Comparison of ENCODE assay signal across 8 cellular contexts in the genomic region with DNA sequence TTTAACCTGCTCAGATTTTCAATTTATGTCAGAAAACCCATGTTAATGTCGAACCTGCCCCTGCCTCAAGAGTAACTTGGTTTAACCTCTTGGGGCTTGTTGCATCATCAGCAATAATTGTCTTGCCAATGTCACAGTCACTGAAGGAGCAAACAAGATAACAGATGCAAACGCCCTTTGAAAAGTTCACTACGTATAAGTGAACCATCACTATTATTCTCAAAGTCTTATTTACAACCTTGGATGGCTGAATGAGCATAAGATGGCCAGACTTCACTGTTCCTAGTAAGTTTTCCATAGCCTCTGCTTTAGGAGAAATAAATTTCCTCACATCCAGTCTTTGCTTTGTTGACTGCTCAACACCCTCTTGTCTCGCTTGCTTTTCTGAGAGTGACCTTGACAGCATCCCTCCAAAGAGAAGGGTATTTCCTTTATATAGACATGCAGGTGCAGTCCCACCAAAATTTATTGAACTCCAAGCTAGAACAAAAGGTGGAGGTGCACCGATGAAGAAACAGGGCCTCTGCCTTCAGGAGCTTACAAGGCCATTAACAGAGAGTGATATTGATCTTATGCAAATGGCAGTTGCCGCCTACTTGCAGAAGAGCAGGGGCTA. TPM values are rescaled to one million over a fixed set of nuclear protein-coding genes. Genes with fewer than 3 reads are reported as not detected.
DNase-seq lines count a peak whose midpoint lies in the region; ATAC-seq and TF ChIP-seq lines count a peak whose summit lies in the region.

No MANE protein-coding gene starts in this region.

- peaks cover 2% of the 10 kb centered on the region for H3K79me1 ChIP-seq in mesenchymal stem cell (replicated peaks; ENCODE audit: low read length, poor library complexity, severe bottlenecking)

- H3K27ac ChIP-seq in body of pancreas, result peak overlapping the region; percentile 18 to 92 (median 86)
- peak overlapping the region; percentile 86 for H3K27ac ChIP-seq in mesenchymal stem cell (ENCODE audit: low read length, poor library complexity, severe bottlenecking)

- H2AFZ ChIP-seq in mesenchymal stem cell (ENCODE audit: low read depth, low read length), result peak overlapping the region; percentile 51

- no peak for DNase-seq in stimulated activated naive CD8-positive, alpha-beta T cell treated with anti-CD3 and anti-CD28 coated beads, Interleukin-15, Interleukin-2, amounts not matched to agents 100 U/mL and 50 U/mL, for 24 hours
- DNase-seq in body of pancreas (no peak), mesenchymal stem cell (no peak), GM19240 (ENCODE audit: insufficient read length, low spot score) (no peak), GDM1 (lab: John Stamatoyannopoulos, UW) (no peak), SHP77 treated with DMSO at 0.1 percent for 48 hours (lab: John Stamatoyannopoulos, UW) (no peak)

- peak overlapping the region; percentile 75 for H3K4me2 ChIP-seq in mesenchymal stem cell (ENCODE audit: low read length, poor library complexity, severe bottlenecking)

- no peak overlapping the region for H2AK5ac ChIP-seq in mesenchymal stem cell (ENCODE audit: low read length, severe bottlenecking)

- WGBS in body of pancreas, 2 donors, result 15 to 17% methylated on average over 6 of the region's 6 CpGs
- 56% methylated on average over 6 of the region's 6 CpGs for WGBS in mesenchymal stem cell

- no peak for ATAC-seq in stimulated activated naive CD8-positive, alpha-beta T cell treated with anti-CD3 and anti-CD28 coated beads, Interleukin-15, Interleukin-2, amounts not matched to agents 100 U/mL and 50 U/mL, for 24 hours
- no peak for ATAC-seq in body of pancreas
- no peak for ATAC-seq in HG03442 (IDR thresholded peaks at IDR 0.05; ENCODE audit: unreplicated experiment)

- H3K4me1 ChIP-seq in body of pancreas (peaks cover 37% of the 10 kb centered on the region), mesenchymal stem cell (ENCODE audit: control insufficient read depth, insufficient read depth, low read depth, low read length) (peaks cover 2% of the 10 kb centered on the region)

- no peak overlapping the region for H4K91ac ChIP-seq in mesenchymal stem cell (ENCODE audit: low read length)

- no peak for TF ChIP-seq POLR2A in body of pancreas (IDR thresholded peaks at IDR 0.05)

- peak overlapping the region; percentile 98 for H3K9ac ChIP-seq in mesenchymal stem cell (ENCODE audit: low read length)

- no peaks in the 10 kb centered on the region for H3K27me3 Mint-ChIP-seq in stimulated activated naive CD8-positive, alpha-beta T cell treated with anti-CD3 and anti-CD28 coated beads, Interleukin-15, Interleukin-2, amounts not matched to agents 100 ng/mL and 50 ng/mL, for 24 hours

- H4K8ac ChIP-seq in mesenchymal stem cell (ENCODE audit: low read length), result no peak overlapping the region

- no peaks in the 10 kb centered on the region for H3K9me3 ChIP-seq in body of pancreas
- H3K9me3 ChIP-seq in mesenchymal stem cell (ENCODE audit: control insufficient read depth, low read length), result no peaks in the 10 kb centered on the region

- H3K4me1 Mint-ChIP-seq in stimulated activated naive CD8-positive, alpha-beta T cell treated with anti-CD3 and anti-CD28 coated beads, Interleukin-15, Interleukin-2, amounts not matched to agents 100 ng/mL and 50 ng/mL, for 24 hours (ENCODE audit: low read depth), result peaks cover 30% of the 10 kb centered on the region

- no peaks in the 10 kb centered on the region for H3K36me3 ChIP-seq in body of pancreas (replicated peaks in 1 of 2; ENCODE audit: insufficient read depth in 1 of 2, low read depth in 2 of 2)
- no peaks in the 10 kb centered on the region for H3K36me3 ChIP-seq in mesenchymal stem cell (ENCODE audit: control insufficient read depth in 1 of 2, insufficient read depth in 2 of 2, low read depth in 1 of 2, low read length in 2 of 2)

- no peak overlapping the region for H3K14ac ChIP-seq in mesenchymal stem cell (ENCODE audit: low read length in 2 of 2)

- H3K9me3 Mint-ChIP-seq in stimulated activated naive CD8-positive, alpha-beta T cell treated with anti-CD3 and anti-CD28 coated beads, Interleukin-15, Interleukin-2, amounts not matched to agents 100 ng/mL and 50 ng/mL, for 24 hours, result no peaks in the 10 kb centered on the region

- peak overlapping the region; percentile 98 for H3K4me3 Mint-ChIP-seq in stimulated activated naive CD8-positive, alpha-beta T cell treated with anti-CD3 and anti-CD28 coated beads, Interleukin-15, Interleukin-2, amounts not matched to agents 100 ng/mL and 50 ng/mL, for 24 hours

- no peak overlapping the region for H2BK120ac ChIP-seq in mesenchymal stem cell (ENCODE audit: low read depth, low read length)

- no peak overlapping the region for H3K23ac ChIP-seq in mesenchymal stem cell (ENCODE audit: low read length in 2 of 2)

- intact Hi-C loops in body of pancreas (cut with DNase I), result no loop called here

- H3K4ac ChIP-seq in mesenchymal stem cell (ENCODE audit: low read depth in 1 of 2, low read length in 2 of 2), result peak overlapping the region in 1 of 2 experiments; percentile 61

- H3K36me3 Mint-ChIP-seq in stimulated activated naive CD8-positive, alpha-beta T cell treated with anti-CD3 and anti-CD28 coated beads, Interleukin-15, Interleukin-2, amounts not matched to agents 100 ng/mL and 50 ng/mL, for 24 hours (ENCODE audit: low read depth), result no peaks in the 10 kb centered on the region

- no peak overlapping the region for H2BK15ac ChIP-seq in mesenchymal stem cell (ENCODE audit: low read depth, poor library complexity, severe bottlenecking)

- peak overlapping the region in 1 of 2 experiments; percentile 8 for H3K18ac ChIP-seq in mesenchymal stem cell (ENCODE audit: low read depth in 1 of 2, low read length in 2 of 2)

- H2BK12ac ChIP-seq in mesenchymal stem cell (ENCODE audit: low read length in 2 of 2), result no peak overlapping the region

- H3K4me3 ChIP-seq in body of pancreas (peak overlapping the region; percentile 85 to 90), mesenchymal stem cell (ENCODE audit: insufficient read depth in 1 of 2, low read depth in 1 of 2, low read length in 2 of 2) (peak overlapping the region; percentile 91 to 99)

- peak overlapping the region; percentile 94 for H3K27ac Mint-ChIP-seq in stimulated activated naive CD8-positive, alpha-beta T cell treated with anti-CD3 and anti-CD28 coated beads, Interleukin-15, Interleukin-2, amounts not matched to agents 100 ng/mL and 50 ng/mL, for 24 hours

- no peak overlapping the region for H2BK5ac ChIP-seq in mesenchymal stem cell (ENCODE audit: low read depth, low read length, poor library complexity, severe bottlenecking)

- H3K27me3 ChIP-seq in body of pancreas (no peaks in the 10 kb centered on the region), mesenchymal stem cell (ENCODE audit: control insufficient read depth in 1 of 2, insufficient read depth in 1 of 2, low read length in 2 of 2) (no peaks in the 10 kb centered on the region)

- no peak for TF ChIP-seq CTCF in body of pancreas (IDR thresholded peaks at IDR 0.05)

RNA-seq across cellular contexts. Expression of a gene that starts 0.7 kb away (rescaled TPM):
- total RNA-seq in body of pancreas, result 1 to 10 TPM; 8.6 to 9.9 TPM
- polyA plus RNA-seq in mesenchymal stem cell (2013, experiment 1 of 2), result 4.5 TPM
- 4.3 TPM for polyA plus RNA-seq in mesenchymal stem cell (2013, experiment 2 of 2)
